Comparison of ENCODE assay signal across 1 cellular context in the genomic region with DNA sequence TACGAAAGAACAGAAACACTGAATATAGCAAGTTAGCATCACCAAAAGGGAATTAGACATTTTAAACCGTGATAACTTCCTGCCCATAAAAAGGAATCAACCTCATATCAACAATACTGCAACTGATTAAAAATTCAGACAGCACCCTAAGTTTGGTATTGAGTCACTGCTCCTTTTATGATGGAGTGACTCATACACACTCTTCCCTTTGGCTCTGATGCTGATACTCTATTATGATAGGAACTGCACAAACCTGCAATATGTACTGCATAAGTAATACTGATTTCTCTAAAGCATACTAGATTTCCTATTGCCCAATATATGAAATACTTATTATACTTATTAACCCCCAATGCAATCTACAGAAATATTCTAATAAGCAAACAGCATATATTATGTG.
TF ChIP-seq lines count a peak whose summit lies in the region.

No MANE protein-coding gene starts in this region.

TF ChIP-seq in HEK293, 187 proteins besides CTCF, POLR2A, EP300 and RAD21 (continued from another document):
- TF ChIP-seq ZBTB17 (tag by site-specific recombination; IDR thresholded peaks at IDR 0.05) = 0 out of 2 replicates have a peak, but pooled peaks have one; percentile 37
- no peak for TF ChIP-seq REPIN1 (tag by site-specific recombination; IDR thresholded peaks at IDR 0.05; ENCODE audit: low read depth)
- no peak for TF ChIP-seq ZNF335 (tag by site-specific recombination; conservative IDR thresholded peaks at IDR 0.05)
- TF ChIP-seq ZEB2 (tag by site-specific recombination; IDR thresholded peaks at IDR 0.05) = peak; percentile 73; the same call in 1 of the 2 replicates
- TF ChIP-seq, protein P1, sequence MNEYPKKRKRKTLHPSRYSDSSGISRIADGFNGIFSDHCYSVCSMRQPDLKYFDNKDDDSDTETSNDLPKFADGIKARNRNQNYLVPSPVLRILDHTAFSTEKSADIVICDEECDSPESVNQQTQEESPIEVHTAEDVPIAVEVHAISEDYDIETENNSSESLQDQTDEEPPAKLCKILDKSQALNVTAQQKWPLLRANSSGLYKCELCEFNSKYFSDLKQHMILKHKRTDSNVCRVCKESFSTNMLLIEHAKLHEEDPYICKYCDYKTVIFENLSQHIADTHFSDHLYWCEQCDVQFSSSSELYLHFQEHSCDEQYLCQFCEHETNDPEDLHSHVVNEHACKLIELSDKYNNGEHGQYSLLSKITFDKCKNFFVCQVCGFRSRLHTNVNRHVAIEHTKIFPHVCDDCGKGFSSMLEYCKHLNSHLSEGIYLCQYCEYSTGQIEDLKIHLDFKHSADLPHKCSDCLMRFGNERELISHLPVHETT (tag by site-specific recombination; IDR thresholded peaks at IDR 0.05) = no peak
- peak; percentile 77 for TF ChIP-seq ZNF629 (tag by site-specific recombination; IDR thresholded peaks at IDR 0.05)
